13 cellular contexts compared by ENCODE assay signal in genomic region chr14:76780875-76781647, GRCh38. TPM values are rescaled to one million over a fixed set of nuclear protein-coding genes. Genes with fewer than 3 reads are reported as not detected.
DNase-seq lines count a peak whose midpoint lies in the region; ATAC-seq and TF ChIP-seq lines count a peak whose summit lies in the region.
"Had no signal": no experiment of that assay in that cellular context is flagged by ENCODE, and none has a peak within 500 bp of the region (broad histone marks: within the 10 kb centered on the region; RNA-seq: fewer than 3 reads in every experiment).

No MANE protein-coding gene starts in this region.

- no peak for TF ChIP-seq POLR2A in right lobe of liver (IDR thresholded peaks at IDR 0.05)
- TF ChIP-seq POLR2A in testis (IDR thresholded peaks at IDR 0.05): no peak

- peak overlapping the region; percentile 83 to 93 for H3K27ac Mint-ChIP-seq in activated naive CD4-positive, alpha-beta T cell treated with anti-CD3 and anti-CD28 coated beads, Interleukin-2, amount 50 U/mL, for 72 hours
- H3K27ac Mint-ChIP-seq in activated naive CD4-positive, alpha-beta T cell treated with anti-CD3 and anti-CD28 coated beads for 36 hours: no peak overlapping the region

- intact Hi-C loops in activated naive CD4-positive, alpha-beta T cell treated with anti-CD3 and anti-CD28 coated beads for 36 hours (cut with micrococcal nuclease): no loop called here
- intact Hi-C loops in right lobe of liver (cut with DNase I): loop anchor here (10.0 kb wide), 2 partner anchors 66 to 76 kb away; no protein-coding TSS in a partner anchor
- intact Hi-C loops in testis (cut with DNase I; ENCODE audit: low total_unique reads): loop anchor here (5.0 kb wide), 1 partner anchor 69 kb away; no protein-coding TSS in a partner anchor
- intact Hi-C loops in left lung (cut with DNase I): loop anchor here in 1 of 2 donors (10.0 kb wide), 1 partner anchor 66 kb away; no protein-coding TSS in a partner anchor

- 58% methylated on average over 5 of the region's 11 CpGs for WGBS in right lobe of liver (ENCODE audit: insufficient coverage, low coverage, low lambda C conversion rate, missing lambda C conversion rate)
- 58 to 63% methylated on average over 5 to 11 of the region's 11 CpGs for WGBS in testis, 2 donors

- no peaks in the 10 kb centered on the region for H3K27me3 Mint-ChIP-seq in activated naive CD4-positive, alpha-beta T cell treated with anti-CD3 and anti-CD28 coated beads for 36 hours (ENCODE audit: low read depth)

- H3K36me3 Mint-ChIP-seq in activated naive CD4-positive, alpha-beta T cell treated with anti-CD3 and anti-CD28 coated beads, Interleukin-2, amount 50 U/mL, for 72 hours: peaks cover 0 to 5% of the 10 kb centered on the region in 2 donors
- peaks cover 9% of the 10 kb centered on the region for H3K36me3 Mint-ChIP-seq in activated naive CD4-positive, alpha-beta T cell treated with anti-CD3 and anti-CD28 coated beads for 36 hours (ENCODE audit: low read depth)

- DNase-seq in activated naive CD4-positive, alpha-beta T cell treated with anti-CD3 and anti-CD28 coated beads, Interleukin-2, amount 50 U/mL, for 72 hours (ENCODE audit: low spot score in 2 of 2): no peak
- DNase-seq in activated naive CD4-positive, alpha-beta T cell treated with anti-CD3 and anti-CD28 coated beads for 36 hours: no peak
- DNase-seq in astrocyte of the hippocampus (ENCODE audit: low read depth, low spot score) (peak; percentile 50), right lobe of liver (no peak), testis (peak; percentile 54), H4 (ENCODE audit: low spot score) (no peak), left lung (no peak)
- DNase-seq: AML-193; GOT3; NCI-H2107; stimulated activated CD4-positive, alpha-beta T cell treated with anti-CD3 and anti-CD28 coated beads, Interleukin-4, amount 100 ng/mL, for 1 hour had no signal

- H3K27ac ChIP-seq in right lobe of liver (no peak overlapping the region), testis (peak overlapping the region; percentile 15 to 59), left lung (no peak overlapping the region)
- H3K27ac ChIP-seq: neural progenitor cell had no signal

- H3K36me3 ChIP-seq in right lobe of liver (peaks cover 0 to 6% (median 0%) of the 10 kb centered on the region in 4 donors), testis (ENCODE audit: low read depth, missing control alignments) (no peaks in the 10 kb centered on the region), left lung (peaks cover 0 to 49% of the 10 kb centered on the region in 2 donors)
- H3K36me3 ChIP-seq: neural progenitor cell had no signal

- CTCF ChIA-PET in activated naive CD4-positive, alpha-beta T cell treated with anti-CD3 and anti-CD28 coated beads for 36 hours (lab: Charles Lee): interaction anchor here (1.7 to 7.7 kb wide), 3 partner anchors 10 to 71 kb away, joined by 6 to 76 read pairs (median 11); no protein-coding TSS in a partner anchor

- H3K4me3 ChIP-seq in right lobe of liver (no peak overlapping the region), testis (no peak overlapping the region), left lung (no peak overlapping the region)
- H3K4me3 ChIP-seq: neural progenitor cell had no signal

- TF ChIP-seq CTCF in right lobe of liver (IDR thresholded peaks at IDR 0.05): no peak
- no peak for TF ChIP-seq CTCF in testis (IDR thresholded peaks at IDR 0.05)
- TF ChIP-seq CTCF in left lung (IDR thresholded peaks at IDR 0.05): no peak

- peaks cover 19% of the 10 kb centered on the region for H3K4me1 Mint-ChIP-seq in activated naive CD4-positive, alpha-beta T cell treated with anti-CD3 and anti-CD28 coated beads for 36 hours (ENCODE audit: low read depth)

- ATAC-seq in activated naive CD4-positive, alpha-beta T cell treated with anti-CD3 and anti-CD28 coated beads, Interleukin-2, amount 50 U/mL, for 72 hours: no peak
- peak in 3 of 4 donors; percentile 8 to 28 (median 24) for ATAC-seq in right lobe of liver
- ATAC-seq in left lung: no peak
- no peak for ATAC-seq in GM19452 (IDR thresholded peaks at IDR 0.05; ENCODE audit: unreplicated experiment)

- H3K9me3 Mint-ChIP-seq in activated naive CD4-positive, alpha-beta T cell treated with anti-CD3 and anti-CD28 coated beads, Interleukin-2, amount 50 U/mL, for 72 hours: no peaks in the 10 kb centered on the region
- no peaks in the 10 kb centered on the region for H3K9me3 Mint-ChIP-seq in activated naive CD4-positive, alpha-beta T cell treated with anti-CD3 and anti-CD28 coated beads for 36 hours
- H3K9me3 Mint-ChIP-seq: neural progenitor cell had no signal

- H3K9me3 ChIP-seq in right lobe of liver (no peaks in the 10 kb centered on the region), testis (no peaks in the 10 kb centered on the region), left lung (no peaks in the 10 kb centered on the region)

- no peak overlapping the region for H3K4me3 Mint-ChIP-seq in activated naive CD4-positive, alpha-beta T cell treated with anti-CD3 and anti-CD28 coated beads for 36 hours
- H3K4me3 Mint-ChIP-seq: neural progenitor cell had no signal

- no peaks in the 10 kb centered on the region for H3K27me3 ChIP-seq in right lobe of liver
- H3K27me3 ChIP-seq in testis: no peaks in the 10 kb centered on the region
- H3K27me3 ChIP-seq in left lung: no peaks in the 10 kb centered on the region
- H3K27me3 ChIP-seq: neural progenitor cell had no signal

- H3K4me1 ChIP-seq in right lobe of liver (no peaks in the 10 kb centered on the region), testis (peaks cover 19% of the 10 kb centered on the region), left lung (peaks cover 3 to 54% of the 10 kb centered on the region in 2 donors)

RNA-seq across cellular contexts. Expression of gene VASH1, which starts 19.8 kb away (rescaled TPM):
- 1 to 10 TPM; 1.8 to 6.5 TPM for total RNA-seq in activated naive CD4-positive, alpha-beta T cell treated with anti-CD3 and anti-CD28 coated beads, Interleukin-2, amount 50 U/mL, for 72 hours
- 1 to 10 TPM in 1 of 2 experiments, under 1 TPM in 1; 0.86 to 1.2 TPM for total RNA-seq in activated naive CD4-positive, alpha-beta T cell treated with anti-CD3 and anti-CD28 coated beads for 36 hours
- total RNA-seq in right lobe of liver: 10 to 100 TPM in 1 of 6 experiments, 1 to 10 TPM in 5; 2.0 to 12.3 (median 4.6) TPM
- 10 to 100 TPM; 26.6 to 31.7 TPM for total RNA-seq in testis
- 32.0 TPM for polyA plus RNA-seq in testis (ENCODE audit: insufficient read depth, low read depth, low replicate concordance)
- 2.2 and 3.3 TPM in 2 replicates for total RNA-seq in H4 (2014; rRNA removed; shearing (Covaris generic))
- total RNA-seq in left lung: 10 to 100 TPM; 26.5 to 29.3 TPM

RNA-seq across cellular contexts. Expression of gene ANGEL1, which starts 31.6 kb away (rescaled TPM):
- 10 to 100 TPM; 14.6 to 15.4 TPM for total RNA-seq in activated naive CD4-positive, alpha-beta T cell treated with anti-CD3 and anti-CD28 coated beads, Interleukin-2, amount 50 U/mL, for 72 hours
- total RNA-seq in activated naive CD4-positive, alpha-beta T cell treated with anti-CD3 and anti-CD28 coated beads for 36 hours: 10 to 100 TPM; 17.0 to 19.8 TPM
- total RNA-seq in right lobe of liver: 10 to 100 TPM in 5 of 6 experiments, 1 to 10 TPM in 1; 9.3 to 17.8 (median 14.4) TPM
- total RNA-seq in testis: 100 to 1,000 TPM; 126 to 132 TPM
- 150 TPM for polyA plus RNA-seq in testis (ENCODE audit: insufficient read depth, low read depth, low replicate concordance)
- 7.7 and 9.3 TPM in 2 replicates for total RNA-seq in H4 (2014; rRNA removed; shearing (Covaris generic))
- total RNA-seq in left lung: 10 to 100 TPM; 18.9 to 21.3 TPM

RNA-seq across cellular contexts. Expression of gene LRRC74A, which starts 45.1 kb away (rescaled TPM):
- not detected for total RNA-seq in activated naive CD4-positive, alpha-beta T cell treated with anti-CD3 and anti-CD28 coated beads, Interleukin-2, amount 50 U/mL, for 72 hours
- total RNA-seq in activated naive CD4-positive, alpha-beta T cell treated with anti-CD3 and anti-CD28 coated beads for 36 hours: not detected
- total RNA-seq in right lobe of liver: not detected
- 10 to 100 TPM in 1 of 2 donors, 1 to 10 TPM in 1; 5.9 to 28.7 TPM for total RNA-seq in testis
- 32.5 TPM for polyA plus RNA-seq in testis (ENCODE audit: insufficient read depth, low read depth, low replicate concordance)
- not detected in 2 replicates for total RNA-seq in H4 (2014; rRNA removed; shearing (Covaris generic))
- not detected for total RNA-seq in left lung

Comparison
In these comparisons a context has a peak if more than half of its experiments do, and no peak if none do; other contexts are left out.
1. ATAC-seq: peak in right lobe of liver (3 of 4); none in activated naive CD4-positive, alpha-beta T cell treated with anti-CD3 and anti-CD28 coated beads, Interleukin-2, amount 50 U/mL, for 72 hours (0 of 2), left lung (single experiment) and GM19452 (single experiment).
2. DNase-seq: peak in astrocyte of the hippocampus (single experiment) and testis (single experiment); none in activated naive CD4-positive, alpha-beta T cell treated with anti-CD3 and anti-CD28 coated beads, Interleukin-2, amount 50 U/mL, for 72 hours (0 of 2), activated naive CD4-positive, alpha-beta T cell treated with anti-CD3 and anti-CD28 coated beads for 36 hours (single experiment), right lobe of liver (0 of 3), H4 (single experiment) and left lung (0 of 2).
3. H3K27ac ChIP-seq: peak in testis (2 of 2); none in right lobe of liver (0 of 3) and left lung (0 of 2).
4. RNA of gene ANGEL1, which starts 31.6 kb away (total RNA-seq): 126 to 132 TPM in testis; 18.9 to 21.3 TPM in left lung, 17.0 to 19.8 TPM in activated naive CD4-positive, alpha-beta T cell treated with anti-CD3 and anti-CD28 coated beads for 36 hours, 14.6 to 15.4 TPM in activated naive CD4-positive, alpha-beta T cell treated with anti-CD3 and anti-CD28 coated beads, Interleukin-2, amount 50 U/mL, for 72 hours, 9.3 to 17.8 TPM in right lobe of liver and 7.7 to 9.3 TPM in H4; every median in the first group is over 4 times any median in the second.